18 cellular contexts compared by ENCODE assay signal in the genomic region with DNA sequence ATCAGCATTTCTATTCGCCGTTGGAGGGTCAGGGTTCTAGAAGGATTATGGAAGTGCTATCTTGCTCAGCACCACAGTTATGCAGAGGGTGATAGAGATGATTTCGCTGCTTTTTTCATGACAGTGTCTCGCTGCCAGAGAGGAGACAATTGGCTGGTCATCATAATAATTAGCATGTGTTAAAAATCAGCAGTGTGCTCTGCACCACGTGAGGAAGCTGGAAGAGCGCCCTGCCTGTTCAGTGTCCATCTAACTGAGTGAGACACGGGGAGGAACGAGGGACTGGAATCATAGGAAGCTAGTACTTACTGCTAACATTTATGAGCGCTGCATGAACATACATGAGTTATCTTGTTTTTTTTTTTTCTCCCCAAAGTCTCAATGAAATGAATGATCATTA.
"Had no signal": no experiment of that assay in that cellular context is flagged by ENCODE, and none has a peak within 500 bp of the region (broad histone marks: within the 10 kb centered on the region; RNA-seq: fewer than 3 reads in every experiment).

No MANE protein-coding gene starts in this region.

- H3K27ac ChIP-seq: cardiac muscle cell, colonic mucosa, esophagus muscularis mucosa, parathyroid adenoma, skin epidermis, transverse colon, vagina had no signal

- H3K36me3 ChIP-seq: cardiac muscle cell, colonic mucosa, esophagus muscularis mucosa, transverse colon, vagina had no signal

- H3K4me1 ChIP-seq: colonic mucosa, esophagus muscularis mucosa, parathyroid adenoma, transverse colon, vagina had no signal

- H3K9me3 ChIP-seq: colonic mucosa, esophagus muscularis mucosa, mucosa of descending colon, transverse colon, vagina had no signal

- H3K27me3 ChIP-seq: cardiac muscle cell, colonic mucosa, esophagus muscularis mucosa, transverse colon, vagina had no signal

- DNase-seq: activated CD4-positive, alpha-beta memory T cell treated with anti-CD3 and anti-CD28 coated beads, Interleukin-2, amount 10 ng/mL, durations not matched to agents 7 days and 5 days; activated CD4-positive, alpha-beta T cell treated with anti-CD3 and anti-CD28 coated beads for 4 hours; activated effector memory CD4-positive, alpha-beta T cell treated with Interleukin-2 at 50 U/mL for 16 hours; activated naive CD4-positive, alpha-beta T cell treated with anti-CD3 and anti-CD28 coated beads, Interleukin-2, amount 50 U/mL, for 16 hours; activated T-cell treated with anti-CD3 and anti-CD28 coated beads, Interleukin-2, amount 50 U/mL, for 4 hours; colonic mucosa; glutamatergic neuron; mucosa of descending colon; naive thymus-derived CD4-positive, alpha-beta T cell; stimulated activated CD4-positive, alpha-beta T cell treated with anti-CD3 and anti-CD28 coated beads, Interleukin-4, amount 100 ng/mL, for 24 hours; stimulated activated naive CD4-positive, alpha-beta T cell; T-helper 2 cell; transverse colon had no signal

- H3K4me3 ChIP-seq: cardiac muscle cell, colonic mucosa, esophagus muscularis mucosa, mucosa of descending colon, skin epidermis, transverse colon, vagina had no signal
